ENCODE assay signal across 8 cellular contexts in the genomic region with DNA sequence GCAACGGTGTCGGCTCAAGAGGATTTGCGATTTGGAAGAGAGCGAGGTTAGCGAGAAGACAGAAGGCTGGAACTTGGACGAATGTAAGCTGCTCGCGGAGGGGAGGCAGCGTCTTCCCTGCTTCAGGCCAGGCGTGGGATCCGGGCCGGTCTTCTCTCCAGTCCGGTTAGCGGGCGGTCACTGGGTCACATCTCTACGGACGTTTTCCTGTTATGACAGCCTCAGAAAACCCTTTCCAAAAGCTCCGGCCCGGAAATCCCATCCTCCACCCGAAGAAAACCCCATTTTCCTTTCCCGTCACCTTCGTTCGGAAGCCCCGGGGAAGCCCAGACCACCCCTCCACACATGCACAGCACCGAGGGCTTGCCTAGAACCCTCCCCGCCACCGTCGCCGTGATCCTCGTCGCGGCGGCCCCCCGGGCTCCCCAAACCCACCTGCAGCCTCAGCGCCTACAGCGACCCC. TPM values are rescaled to one million over a fixed set of nuclear protein-coding genes. Genes with fewer than 3 reads are reported as not detected.
DNase-seq lines count a peak whose midpoint lies in the region; ATAC-seq, FAIRE-seq and TF ChIP-seq lines count a peak whose summit lies in the region.

No MANE protein-coding gene starts in this region.

- H3K4me1 Mint-ChIP-seq in T-helper 2 cell treated with Interferon-gamma antibody and Interleukin-4, amounts not matched to agents 5 μg/mL and 100 μg/mL, for 36 hours (ENCODE audit: low read depth) = peaks cover 32% of the 10 kb centered on the region
- H3K4me1 Mint-ChIP-seq in neural crest cell = peaks cover 25% of the 10 kb centered on the region

- peaks cover 30% of the 10 kb centered on the region for H3K79me2 ChIP-seq in fibroblast of lung (ENCODE audit: control insufficient read depth, insufficient read depth, low read length)

- H3K9ac ChIP-seq in fibroblast of lung (ENCODE audit: insufficient read depth, low read length) = peak overlapping the region; percentile 99

- H3K27ac Mint-ChIP-seq in T-helper 2 cell treated with Interferon-gamma antibody and Interleukin-4, amounts not matched to agents 5 μg/mL and 100 μg/mL, for 36 hours = peak overlapping the region; percentile 97
- H3K27ac Mint-ChIP-seq in neural crest cell (ENCODE audit: unreplicated experiment) = peak overlapping the region; percentile 100

- H3K9me3 ChIP-seq in fibroblast of lung (ENCODE audit: control insufficient read depth, insufficient read depth, low read depth, low read length) = no peaks in the 10 kb centered on the region

- H4K20me1 ChIP-seq in fibroblast of lung (ENCODE audit: control insufficient read depth, extremely low read depth, insufficient read depth, low read length) = no peaks in the 10 kb centered on the region

- no peak overlapping the region for H3K4me2 ChIP-seq in fibroblast of lung (ENCODE audit: extremely low read depth, insufficient read depth, low read length)

- peaks cover 25% of the 10 kb centered on the region for H3K36me3 Mint-ChIP-seq in T-helper 2 cell treated with Interferon-gamma antibody and Interleukin-4, amounts not matched to agents 5 μg/mL and 100 μg/mL, for 36 hours (ENCODE audit: low read depth)
- peaks cover 3% of the 10 kb centered on the region for H3K36me3 Mint-ChIP-seq in neural crest cell (ENCODE audit: low read depth)

- TF ChIP-seq CTCF in GM12875 (IDR thresholded peaks at IDR 0.05; ENCODE audit: borderline replicate concordance, insufficient read depth, low read depth, low read length) (no peak), fibroblast of lung (conservative IDR thresholded peaks at IDR 0.05 in 1 of 2, IDR thresholded peaks at IDR 0.05 in 1 of 2; ENCODE audit: low read depth in 1 of 2, low read length in 2 of 2) (no peak), neural crest cell (conservative IDR thresholded peaks at IDR 0.05) (no peak)

- no peaks in the 10 kb centered on the region for H3K27me3 ChIP-seq in fibroblast of lung (ENCODE audit: control insufficient read depth, insufficient read depth, low read length)

- DNase-seq in AG08395 (ENCODE audit: low spot score) (peak; percentile 55), fibroblast of lung (ENCODE audit: low read depth in 2 of 2) (peak; percentile 51 to 57), neural crest cell (ENCODE audit: low read depth, low spot score) (peak; percentile 5), RCC 7860 (ENCODE audit: low spot score) (no peak)
- DNase-seq in T-helper 2 cell treated with Interferon-gamma antibody and Interleukin-4, amounts not matched to agents 5 μg/mL and 100 μg/mL, for 36 hours (ENCODE audit: low spot score) = no peak

- H3K27ac ChIP-seq in fibroblast of lung (ENCODE audit: insufficient read depth, low read length) = peak overlapping the region; percentile 98

- H3K4me3 Mint-ChIP-seq in T-helper 2 cell treated with Interferon-gamma antibody and Interleukin-4, amounts not matched to agents 5 μg/mL and 100 μg/mL, for 36 hours = peak overlapping the region; percentile 90
- H3K4me3 Mint-ChIP-seq in neural crest cell = peak overlapping the region; percentile 98

- H3K4me1 ChIP-seq in fibroblast of lung (ENCODE audit: control insufficient read depth, extremely low read depth, insufficient read depth, low read length) = peaks cover 2% of the 10 kb centered on the region

- H3K4me3 ChIP-seq in GM12875 (ENCODE audit: low read depth, low read length) = peak overlapping the region; percentile 99
- H3K4me3 ChIP-seq in fibroblast of lung (replicated peaks in 1 of 4; ENCODE audit: control extremely low read depth in 1 of 4, insufficient read depth in 1 of 4, low read depth in 3 of 4, low read length in 4 of 4) = peak overlapping the region; percentile 77 to 99 (median 91)

- no peaks in the 10 kb centered on the region for H3K9me3 Mint-ChIP-seq in T-helper 2 cell treated with Interferon-gamma antibody and Interleukin-4, amounts not matched to agents 5 μg/mL and 100 μg/mL, for 36 hours
- no peaks in the 10 kb centered on the region for H3K9me3 Mint-ChIP-seq in neural crest cell

- H2AFZ ChIP-seq in fibroblast of lung (ENCODE audit: low read length) = peak overlapping the region; percentile 97

- ATAC-seq in HG03095 (IDR thresholded peaks at IDR 0.05; ENCODE audit: unreplicated experiment) = peak; percentile 16
- no peak for ATAC-seq in GM18519 (IDR thresholded peaks at IDR 0.05; ENCODE audit: low FRiP score, unreplicated experiment)

- H3K27me3 Mint-ChIP-seq in T-helper 2 cell treated with Interferon-gamma antibody and Interleukin-4, amounts not matched to agents 5 μg/mL and 100 μg/mL, for 36 hours (ENCODE audit: low read depth) = no peaks in the 10 kb centered on the region
- H3K27me3 Mint-ChIP-seq in neural crest cell (ENCODE audit: low read depth) = no peaks in the 10 kb centered on the region

- no peaks in the 10 kb centered on the region for H3K36me3 ChIP-seq in fibroblast of lung (ENCODE audit: control insufficient read depth, insufficient read depth, low read length)

- no peak for FAIRE-seq in RCC 7860 (lab: Jason Lieb, UNC)

RNA-seq across cellular contexts. Expression of a gene that starts 0.3 kb away (rescaled TPM):
- total RNA-seq in fibroblast of lung = 310 and 320 TPM in 2 replicates
- polyA plus RNA-seq in fibroblast of lung = 436 and 569 TPM in 2 replicates
- 550 and 633 TPM in 2 replicates for polyA plus RNA-seq in fibroblast of lung (2012)
- 6.5 and 15.6 TPM in 2 replicates for polyA minus RNA-seq in fibroblast of lung (ENCODE audit: low replicate concordance)
- 117 and 136 TPM in 2 replicates for total RNA-seq in neural crest cell

RNA-seq across cellular contexts. Expression of a gene that starts 0.5 kb away (rescaled TPM):
- total RNA-seq in fibroblast of lung (41.3 and 41.8 TPM in 2 replicates), neural crest cell (81.7 and 91.1 TPM in 2 replicates)
- polyA plus RNA-seq in fibroblast of lung = 46.9 and 55.7 TPM in 2 replicates
- 50.1 and 57.3 TPM in 2 replicates for polyA plus RNA-seq in fibroblast of lung (2012)
- polyA minus RNA-seq in fibroblast of lung (ENCODE audit: low replicate concordance) = 6.6 and 14.9 TPM in 2 replicates

RNA-seq across cellular contexts. Expression of a gene that starts 14.9 kb away (rescaled TPM):
- total RNA-seq in fibroblast of lung = 40.6 and 63.3 TPM in 2 replicates
- polyA plus RNA-seq in fibroblast of lung = 21.0 and 34.1 TPM in 2 replicates
- polyA plus RNA-seq in fibroblast of lung (2012) = 19.3 and 28.2 TPM in 2 replicates
- 2.0 and 10.4 TPM in 2 replicates for polyA minus RNA-seq in fibroblast of lung (ENCODE audit: low replicate concordance)
- 25.9 and 30.2 TPM in 2 replicates for total RNA-seq in neural crest cell

Comparison
In these comparisons a context has a peak if more than half of its experiments do, and no peak if none do; other contexts are left out.
1. DNase-seq: peak in AG08395 (single experiment), fibroblast of lung (2 of 2) and neural crest cell (single experiment); none in T-helper 2 cell treated with Interferon-gamma antibody and Interleukin-4, amounts not matched to agents 5 μg/mL and 100 μg/mL, for 36 hours (single experiment) and RCC 7860 (single experiment).